ENCODE assay signal across 10 cellular contexts in genomic region chr1:155379180-155379876, GRCh38. TPM values are rescaled to one million over a fixed set of nuclear protein-coding genes. Genes with fewer than 3 reads are reported as not detected.
A peak's percentile ranks its signal among the peaks of the same experiment; 100 is the strongest.
DNase-seq lines count a peak whose midpoint lies in the region; ATAC-seq and TF ChIP-seq lines count a peak whose summit lies in the region.
"Had no signal": no experiment of that assay in that cellular context is flagged by ENCODE, and none has a peak within 500 bp of the region (broad histone marks: within the 10 kb centered on the region; RNA-seq: fewer than 3 reads in every experiment).

No MANE protein-coding gene starts in this region.

- intact Hi-C loops in Panc1 (cut with micrococcal nuclease; ENCODE audit: unreplicated experiment) (no loop called here), colonic mucosa (cut with DNase I) (no loop called here)

- peaks cover 14% of the 10 kb centered on the region for H3K36me3 ChIP-seq in Panc1 (ENCODE audit: control insufficient read depth, insufficient read depth, low read length)
- H3K36me3 ChIP-seq in colonic mucosa = no peaks in the 10 kb centered on the region

- POLR2A ChIA-PET in Panc1 (lab: Charles Lee) = interaction anchor here (0.6 kb wide), 2 partner anchors 12 to 41 kb away, joined by 3 read pairs; no protein-coding TSS in a partner anchor

- no peak overlapping the region for H3K27ac ChIP-seq in Panc1 (ENCODE audit: low read length)
- no peak overlapping the region for H3K27ac ChIP-seq in colonic mucosa

- no peak for ATAC-seq in Panc1
- no peak for ATAC-seq in HG02840 (IDR thresholded peaks at IDR 0.05; ENCODE audit: low FRiP score, unreplicated experiment)
- ATAC-seq: natural killer cell; stimulated activated naive CD8-positive, alpha-beta T cell treated with anti-CD3 and anti-CD28 coated beads, Interleukin-15, amount 100 ng/mL, for 72 hours had no signal

- DNase-seq in DMS114 treated with DMSO at 0.1 percent for 48 hours (lab: John Stamatoyannopoulos, UW; ENCODE audit: unreplicated experiment) (peak; percentile 19), Panc1 (ENCODE audit: low read depth, low spot score) (no peak), fibroblast of pulmonary artery (ENCODE audit: low read depth) (peak; percentile 92), pulmonary artery endothelial cell (ENCODE audit: low read depth, low spot score) (peak; percentile 26), colonic mucosa (no peak), NCI-H226 (no peak)
- no peak for DNase-seq in activated naive CD4-positive, alpha-beta T cell treated with Interleukin-2 at 50 U/mL for 16 hours
- DNase-seq: natural killer cell; stimulated activated naive CD8-positive, alpha-beta T cell treated with anti-CD3 and anti-CD28 coated beads, Interleukin-15, amount 100 ng/mL, for 72 hours had no signal

- no peaks in the 10 kb centered on the region for H3K9me3 ChIP-seq in Panc1 (ENCODE audit: control insufficient read depth, insufficient read depth, low read depth, low read length)
- no peaks in the 10 kb centered on the region for H3K9me3 ChIP-seq in colonic mucosa

- no peak for TF ChIP-seq CTCF in Panc1 (IDR thresholded peaks at IDR 0.05)
- TF ChIP-seq CTCF in fibroblast of pulmonary artery (IDR thresholded peaks at IDR 0.05; ENCODE audit: low read length, missing control alignments) = no peak
- TF ChIP-seq CTCF in colonic mucosa (IDR thresholded peaks at IDR 0.05) = no peak

- TSS peak; percentile 26 for BruUV-seq in Panc1 (replicated peaks; lab: Mats Ljungman, UMichigan)

- H3K4me3 ChIP-seq in Panc1 (ENCODE audit: low read depth in 2 of 2, low read length in 2 of 2) = no peak overlapping the region
- peak overlapping the region; percentile 17 for H3K4me3 ChIP-seq in fibroblast of pulmonary artery (replicated peaks; ENCODE audit: low read depth, low read length)
- no peak overlapping the region for H3K4me3 ChIP-seq in colonic mucosa

- no peaks in the 10 kb centered on the region for H3K27me3 ChIP-seq in Panc1 (ENCODE audit: control insufficient read depth, insufficient read depth, low read length)
- H3K27me3 ChIP-seq in colonic mucosa = no peaks in the 10 kb centered on the region

- in situ Hi-C loops in Panc1 (cut with HindIII; ENCODE audit: low pct_unique_long_range_greater_than_20kb, low sequenced_read_pairs) = no loop called here

- CTCF ChIA-PET in Panc1 (lab: Charles Lee) = no interaction called here

- H3K9ac ChIP-seq in colonic mucosa (ENCODE audit: low read depth in 2 of 2, low read length in 2 of 2) = no peak overlapping the region

- no peaks in the 10 kb centered on the region for H3K4me1 ChIP-seq in Panc1 (ENCODE audit: control insufficient read depth, insufficient read depth, low read length)
- H3K4me1 ChIP-seq in colonic mucosa = no peaks in the 10 kb centered on the region

RNA-seq across cellular contexts. Expression of gene RUSC1, which starts 58.6 kb away (rescaled TPM):
- total RNA-seq in Panc1 (2021; ENCODE audit: unreplicated experiment) (77.9 TPM), pulmonary artery endothelial cell (10.8 and 21.2 TPM in 2 replicates), colonic mucosa (100 to 1,000 TPM in 1 of 2 donors, 10 to 100 TPM in 1; 68.4 to 113 TPM)
- 72.9 TPM for polyA plus RNA-seq in Panc1 (2012; ENCODE audit: insufficient read length)

Comparison
In these comparisons a context has a peak if more than half of its experiments do, and no peak if none do; other contexts are left out.
1. DNase-seq: peak in DMS114 treated with DMSO at 0.1 percent for 48 hours (single experiment), fibroblast of pulmonary artery (single experiment) and pulmonary artery endothelial cell (single experiment); none in Panc1 (single experiment), colonic mucosa (single experiment), activated naive CD4-positive, alpha-beta T cell treated with Interleukin-2 at 50 U/mL for 16 hours (single experiment) and NCI-H226 (single experiment).